Comparison of ENCODE assay signal across 28 cellular contexts in genomic region chr2:41141146-41141791, GRCh38.
"Had no signal": no experiment of that assay in that cellular context is flagged by ENCODE, and none has a peak within 500 bp of the region (broad histone marks: within the 10 kb centered on the region; RNA-seq: fewer than 3 reads in every experiment).

No MANE protein-coding gene starts in this region.

- H3K79me2 ChIP-seq: parathyroid adenoma had no signal

- H3K4me2 ChIP-seq: neural progenitor cell, smooth muscle cell had no signal

- DNase-seq: natural killer cell; occipital lobe; ovary; posterior cingulate gyrus; psoas muscle; right cardiac atrium; spleen; stimulated activated CD4-positive, alpha-beta T cell treated with anti-CD3 and anti-CD28 coated beads, Interleukin-12 subunit alpha, Interleukin-12 subunit beta, amount 100 ng/mL, for 4 hours; stimulated activated CD4-positive, alpha-beta T cell treated with anti-CD3 and anti-CD28 coated beads, Interleukin-1b, Interleukin-23, amount 100 ng/mL, for 48 hours; stimulated activated CD4-positive, alpha-beta T cell treated with anti-CD3 and anti-CD28 coated beads, Interleukin-4, amount 100 ng/mL, for 1 hour; stimulated activated CD4-positive, alpha-beta T cell treated with anti-CD3 and anti-CD28 coated beads, Interleukin-4, amount 100 ng/mL, for 4 hours; stimulated activated CD8-positive, alpha-beta memory T cell treated with anti-CD3 and anti-CD28 coated beads, Interleukin-4, amount 100 ng/mL, for 48 hours; stimulated activated naive CD4-positive, alpha-beta T cell; stimulated activated naive CD8-positive, alpha-beta T cell treated with anti-CD3 and anti-CD28 coated beads, Interleukin-15, amount 100 ng/mL, for 72 hours; stimulated activated naive CD8-positive, alpha-beta T cell treated with anti-CD3 and anti-CD28 coated beads, Interleukin-15, Interleukin-2, amounts not matched to agents 100 U/mL and 50 U/mL, for 24 hours; substantia nigra; testis; tibial artery; transverse colon; upper lobe of right lung; uterus had no signal

- H3K9ac ChIP-seq: neural progenitor cell, parathyroid adenoma had no signal

- H3K9me3 ChIP-seq: ovary, psoas muscle, spleen, suprapubic skin, testis, tibial artery, transverse colon, upper lobe of right lung, uterus had no signal

- ATAC-seq: natural killer cell; psoas muscle; right cardiac atrium; sciatic nerve; stimulated activated memory B cell treated with anti-CD40 and anti-IgM and Interleukin-4, amounts not matched to agents 10 μg/mL and 1 μg/mL and 100 μg/mL, for 72 hours; stimulated activated naive CD8-positive, alpha-beta T cell treated with anti-CD3 and anti-CD28 coated beads, Interleukin-15, amount 100 ng/mL, for 72 hours; stimulated activated naive CD8-positive, alpha-beta T cell treated with anti-CD3 and anti-CD28 coated beads, Interleukin-15, Interleukin-2, amounts not matched to agents 100 U/mL and 50 U/mL, for 24 hours; upper lobe of right lung had no signal

- H2AFZ ChIP-seq: neural progenitor cell, parathyroid adenoma had no signal

- H3K4me3 ChIP-seq: neural progenitor cell, ovary, psoas muscle, skin epidermis, smooth muscle cell, spleen, suprapubic skin, testis, tibial artery, transverse colon, upper lobe of right lung, uterus had no signal

- H3K27me3 ChIP-seq: neural progenitor cell, ovary, spleen, suprapubic skin, testis, tibial artery, transverse colon, upper lobe of right lung, uterus had no signal

- H3K36me3 ChIP-seq: neural progenitor cell, ovary, spleen, suprapubic skin, tibial artery, transverse colon, upper lobe of right lung, uterus had no signal

- H3K4me1 ChIP-seq: neural progenitor cell, psoas muscle, spleen, suprapubic skin, testis, tibial artery, transverse colon, upper lobe of right lung, uterus had no signal

- H3K27ac ChIP-seq: neural progenitor cell, ovary, parathyroid adenoma, psoas muscle, skin epidermis, spleen, suprapubic skin, testis, tibial artery, transverse colon, upper lobe of right lung, uterus had no signal
